In genomic region chr16:3087243-3087791, GRCh38 we compare ENCODE assay signal across 8 cellular contexts. TPM values are rescaled to one million over a fixed set of nuclear protein-coding genes. Genes with fewer than 3 reads are reported as not detected.
DNase-seq lines count a peak whose midpoint lies in the region; ATAC-seq and TF ChIP-seq lines count a peak whose summit lies in the region.

No MANE protein-coding gene starts in this region.

- H3K79me2 ChIP-seq in PC-3 (ENCODE audit: low read length) (no peaks in the 10 kb centered on the region), parathyroid adenoma (no peaks in the 10 kb centered on the region)

- no peaks in the 10 kb centered on the region for H4K20me1 ChIP-seq in PC-3 (ENCODE audit: low read length)

- no peak overlapping the region for H3K4me3 ChIP-seq in PC-3 (ENCODE audit: low read length)
- H3K4me3 ChIP-seq in fibroblast of pulmonary artery (replicated peaks; ENCODE audit: low read depth, low read length), result no peak overlapping the region
- no peak overlapping the region for H3K4me3 ChIP-seq in parathyroid adenoma (ENCODE audit: low read depth, low read length)

- CTCF ChIA-PET in PC-3 (lab: Charles Lee), result interaction anchor here (0.6 kb wide), 1 partner anchor 11 kb away, joined by 13 read pairs; no protein-coding TSS in a partner anchor

- no peaks in the 10 kb centered on the region for H3K9me2 ChIP-seq in PC-3 (replicated peaks; ENCODE audit: low read length)

- no peak for ATAC-seq in PC-3

- no peaks in the 10 kb centered on the region for H3F3A ChIP-seq in PC-3 (ENCODE audit: low read length, unreplicated experiment)

- TF ChIP-seq CTCF in PC-3 (conservative IDR thresholded peaks at IDR 0.05; ENCODE audit: low read depth, low read length), result peak; percentile 39; the same call in 1 of the 2 replicates
- peak; percentile 37 for TF ChIP-seq CTCF in fibroblast of pulmonary artery (IDR thresholded peaks at IDR 0.05; ENCODE audit: low read length, missing control alignments)
- TF ChIP-seq CTCF in parathyroid adenoma (IDR thresholded peaks at IDR 0.05), result peak; percentile 10

- H3K27ac ChIP-seq in PC-3 (ENCODE audit: low read length) (no peak overlapping the region), parathyroid adenoma (no peak overlapping the region)

- no peak overlapping the region for H3K9ac ChIP-seq in PC-3 (ENCODE audit: low read length)
- H3K9ac ChIP-seq in parathyroid adenoma, result no peak overlapping the region

- POLR2A ChIA-PET in PC-3 (lab: Charles Lee; ENCODE audit: unreplicated experiment), result no interaction called here

- intact Hi-C loops in PC-3 (cut with micrococcal nuclease), result no loop called here
- intact Hi-C loops in posterior vena cava (cut with DNase I), result no loop called here

- BruUV-seq in PC-3 (replicated peaks; lab: Mats Ljungman, UMichigan), result no TSS peak

- H3K4me1 ChIP-seq in PC-3 (ENCODE audit: insufficient read depth, low read length), result no peaks in the 10 kb centered on the region
- H3K4me1 ChIP-seq in parathyroid adenoma, result no peaks in the 10 kb centered on the region

- H3K9me3 ChIP-seq in PC-3 (ENCODE audit: low read length) (no peaks in the 10 kb centered on the region), parathyroid adenoma (ENCODE audit: control insufficient read depth, low read length) (no peaks in the 10 kb centered on the region)

- H2AFZ ChIP-seq in PC-3 (ENCODE audit: low read length) (no peak overlapping the region), parathyroid adenoma (no peak overlapping the region)

- H3K4me2 ChIP-seq in PC-3 (ENCODE audit: low read length) (no peak overlapping the region), parathyroid adenoma (ENCODE audit: low read length) (peak overlapping the region; percentile 12)

- H3K36me3 ChIP-seq in PC-3 (ENCODE audit: low read depth, low read length), result no peaks in the 10 kb centered on the region
- H3K36me3 ChIP-seq in parathyroid adenoma (ENCODE audit: control insufficient read depth, insufficient read depth, low read length), result no peaks in the 10 kb centered on the region

- H3K27me3 ChIP-seq in PC-3 (ENCODE audit: low read length) (no peaks in the 10 kb centered on the region), parathyroid adenoma (ENCODE audit: control insufficient read depth, insufficient read depth, low read length) (no peaks in the 10 kb centered on the region)

- peak; percentile 68 for DNase-seq in GDM1 (lab: John Stamatoyannopoulos, UW)
- no peak for DNase-seq in PC-3
- DNase-seq in fibroblast of pulmonary artery (ENCODE audit: low read depth), result peak; percentile 22
- no peak for DNase-seq in T1000 (lab: John Stamatoyannopoulos, UW)
- DNase-seq in hippocampal formation (lab: John Stamatoyannopoulos, UW), result no peak
- no peak for DNase-seq in SHP77 treated with DMSO at 0.1 percent for 48 hours (lab: John Stamatoyannopoulos, UW)
- no peak for DNase-seq in posterior vena cava (ENCODE audit: low spot score)

RNA-seq across cellular contexts. Expression of gene ZSCAN10, which starts 11.8 kb away (rescaled TPM):
- not detected in 2 replicates for total RNA-seq in PC-3 (2014; rRNA removed)
- total RNA-seq in posterior vena cava, result not detected

RNA-seq across cellular contexts. Expression of gene IL32, which starts 21.9 kb away (rescaled TPM):
- total RNA-seq in PC-3 (2014; rRNA removed) (8.8 and 10.8 TPM in 2 replicates), posterior vena cava (10 to 100 TPM; 56.8 to 65.4 TPM)

RNA-seq across cellular contexts. Expression of gene ZNF205, which starts 25.1 kb away (rescaled TPM):
- 19.0 and 27.0 TPM in 2 replicates for total RNA-seq in PC-3 (2014; rRNA removed)
- total RNA-seq in posterior vena cava, result 1 to 10 TPM; 7.6 to 8.3 TPM

RNA-seq across cellular contexts. Expression of gene MMP25, which starts 41.0 kb away (rescaled TPM):
- total RNA-seq in PC-3 (2014; rRNA removed), result 0.29 and 0.51 TPM in 2 replicates
- 1 to 10 TPM; 4.7 to 5.6 TPM for total RNA-seq in posterior vena cava

RNA-seq across cellular contexts. Expression of gene ZNF213, which starts 47.5 kb away (rescaled TPM):
- total RNA-seq in PC-3 (2014; rRNA removed), result 3.6 and 9.6 TPM in 2 replicates
- 10 to 100 TPM in 1 of 2 donors, 1 to 10 TPM in 1; 8.3 to 10.2 TPM for total RNA-seq in posterior vena cava

Comparison
In these comparisons a context has a peak if more than half of its experiments do, and no peak if none do; other contexts are left out.
1. DNase-seq: peak in GDM1 (single experiment) and fibroblast of pulmonary artery (single experiment); none in PC-3 (single experiment), T1000 (single experiment), hippocampal formation (0 of 2), SHP77 treated with DMSO at 0.1 percent for 48 hours (single experiment) and posterior vena cava (single experiment).
2. Peak in every context shown above with its lines, with median percentiles within 50 percentile points of each other: CTCF ChIP-seq.